ENCODE assay signal across 13 cellular contexts in the genomic region with DNA sequence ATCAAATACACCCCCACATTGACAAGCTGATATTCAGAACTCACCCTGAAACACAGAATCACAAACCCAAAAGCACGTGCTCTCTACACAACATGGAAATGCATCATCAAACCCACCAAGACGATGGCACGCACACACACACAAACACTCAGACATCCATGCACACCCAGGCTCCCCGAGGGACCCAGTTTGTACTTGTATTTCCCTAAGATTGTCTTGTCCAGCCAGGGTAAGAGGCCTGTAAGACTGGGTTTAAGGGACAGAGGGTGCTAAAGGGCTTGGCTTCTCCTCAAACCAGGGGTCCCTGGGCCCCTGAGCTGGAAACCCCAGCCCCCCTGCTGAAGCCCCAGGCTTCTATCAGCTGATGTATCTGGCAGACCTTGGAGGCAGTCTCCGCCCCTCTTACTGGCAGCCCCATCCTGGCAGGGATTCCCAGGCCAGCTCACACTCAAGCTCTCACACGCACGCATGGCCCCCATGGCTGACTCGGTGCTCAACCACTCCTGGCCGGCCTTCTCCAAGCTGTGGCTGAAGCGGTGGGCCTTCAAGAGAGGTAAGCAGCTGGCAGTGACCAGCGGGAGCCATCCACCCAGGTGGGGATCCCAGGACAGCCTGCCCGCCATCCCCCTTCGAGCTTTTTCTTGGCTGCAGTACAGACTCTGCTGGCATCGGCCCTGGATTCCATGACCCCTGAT. TPM values are rescaled to one million over a fixed set of nuclear protein-coding genes. Genes with fewer than 3 reads are reported as not detected.
DNase-seq lines count a peak whose midpoint lies in the region; ATAC-seq, FAIRE-seq and TF ChIP-seq lines count a peak whose summit lies in the region.
"Had no signal": no experiment of that assay in that cellular context is flagged by ENCODE, and none has a peak within 500 bp of the region (broad histone marks: within the 10 kb centered on the region; RNA-seq: fewer than 3 reads in every experiment).

No MANE protein-coding gene starts in this region.

- FAIRE-seq in kidney (lab: Jason Lieb, UNC): no peak
- FAIRE-seq: colon had no signal

- no peak overlapping the region for H3K4me3 Mint-ChIP-seq in activated naive CD4-positive, alpha-beta T cell treated with anti-CD3 and anti-CD28 coated beads, Interleukin-2, amount 10 ng/mL, durations not matched to agents 7 days and 5 days
- no peak overlapping the region for H3K4me3 Mint-ChIP-seq in activated naive CD8-positive, alpha-beta T cell treated with anti-CD3 and anti-CD28 coated beads, Interleukin-2, amount 50 U/mL, for 24 hours

- H3K4me3 ChIP-seq in kidney (ENCODE audit: low read length in 2 of 2): no peak overlapping the region
- H3K4me3 ChIP-seq in aorta (ENCODE audit: low read length in 2 of 2): no peak overlapping the region
- no peak overlapping the region for H3K4me3 ChIP-seq in breast epithelium
- H3K4me3 ChIP-seq: right atrium auricular region had no signal

- intact Hi-C loops in kidney (cut with DNase I) (no loop called here), aorta (cut with DNase I) (loop anchor here in 1 of 2 donors (2.0 to 10.0 kb wide), 3 partner anchors 180 to 442 kb away; a partner anchor contains a TSS), breast epithelium (cut with DNase I; ENCODE audit: low total_unique reads) (no loop called here)

- no peaks in the 10 kb centered on the region for H3K27me3 ChIP-seq in aorta (ENCODE audit: control insufficient read depth in 1 of 2, insufficient read depth in 2 of 2, low read length in 1 of 2)
- H3K27me3 ChIP-seq in breast epithelium: no peaks in the 10 kb centered on the region
- H3K27me3 ChIP-seq: right atrium auricular region had no signal

- in situ Hi-C loops in KBM-7 (cut with MboI; ENCODE audit: low pct_unique_long_range_greater_than_20kb, low sequenced_read_pairs): no loop called here

- DNase-seq in activated naive CD4-positive, alpha-beta T cell treated with anti-CD3 and anti-CD28 coated beads, Interleukin-2, amount 50 U/mL, for 72 hours (ENCODE audit: low spot score in 2 of 2): no peak
- no peak for DNase-seq in activated naive CD4-positive, alpha-beta T cell treated with anti-CD3 and anti-CD28 coated beads, Interleukin-2, amount 10 ng/mL, durations not matched to agents 7 days and 5 days
- DNase-seq in activated naive CD8-positive, alpha-beta T cell treated with anti-CD3 and anti-CD28 coated beads, Interleukin-2, amount 50 U/mL, for 24 hours: no peak
- DNase-seq in kidney (peak; percentile 68), aorta (peak in 1 of 2 donors; percentile 66), breast epithelium (ENCODE audit: low spot score in 2 of 2) (no peak), KBM-7 (no peak)
- DNase-seq: AML-193, glutamatergic neuron, NCI-H1092 had no signal

- no peak for TF ChIP-seq POLR2A in breast epithelium (IDR thresholded peaks at IDR 0.05)

- H3K27ac Mint-ChIP-seq in activated naive CD4-positive, alpha-beta T cell treated with anti-CD3 and anti-CD28 coated beads, Interleukin-2, amount 50 U/mL, for 72 hours: peak overlapping the region; percentile 63 to 78
- no peak overlapping the region for H3K27ac Mint-ChIP-seq in activated naive CD4-positive, alpha-beta T cell treated with anti-CD3 and anti-CD28 coated beads, Interleukin-2, amount 10 ng/mL, durations not matched to agents 7 days and 5 days
- peak overlapping the region; percentile 44 for H3K27ac Mint-ChIP-seq in activated naive CD8-positive, alpha-beta T cell treated with anti-CD3 and anti-CD28 coated beads, Interleukin-2, amount 50 U/mL, for 24 hours

- no peak for ATAC-seq in activated naive CD4-positive, alpha-beta T cell treated with anti-CD3 and anti-CD28 coated beads, Interleukin-2, amount 50 U/mL, for 72 hours
- ATAC-seq in activated naive CD8-positive, alpha-beta T cell treated with anti-CD3 and anti-CD28 coated beads, Interleukin-2, amount 50 U/mL, for 24 hours: no peak
- ATAC-seq in aorta (ENCODE audit: low FRiP score) (peak; percentile 45), GM19023 (IDR thresholded peaks at IDR 0.05; ENCODE audit: unreplicated experiment) (no peak)

- H3K9me3 Mint-ChIP-seq in activated naive CD4-positive, alpha-beta T cell treated with anti-CD3 and anti-CD28 coated beads, Interleukin-2, amount 50 U/mL, for 72 hours: peaks cover 11 to 14% of the 10 kb centered on the region in 2 donors
- peaks cover 12% of the 10 kb centered on the region for H3K9me3 Mint-ChIP-seq in activated naive CD4-positive, alpha-beta T cell treated with anti-CD3 and anti-CD28 coated beads, Interleukin-2, amount 10 ng/mL, durations not matched to agents 7 days and 5 days
- peaks cover 9% of the 10 kb centered on the region for H3K9me3 Mint-ChIP-seq in activated naive CD8-positive, alpha-beta T cell treated with anti-CD3 and anti-CD28 coated beads, Interleukin-2, amount 50 U/mL, for 24 hours

- H3K9ac ChIP-seq in kidney (ENCODE audit: low read length in 2 of 2): no peak overlapping the region

- TF ChIP-seq CTCF in kidney (IDR thresholded peaks at IDR 0.05; ENCODE audit: borderline replicate concordance, extremely low read depth, insufficient read depth): no peak
- no peak for TF ChIP-seq CTCF in breast epithelium (IDR thresholded peaks at IDR 0.05)

- H3K27me3 Mint-ChIP-seq in activated naive CD4-positive, alpha-beta T cell treated with anti-CD3 and anti-CD28 coated beads, Interleukin-2, amount 10 ng/mL, durations not matched to agents 7 days and 5 days: no peaks in the 10 kb centered on the region
- no peaks in the 10 kb centered on the region for H3K27me3 Mint-ChIP-seq in activated naive CD8-positive, alpha-beta T cell treated with anti-CD3 and anti-CD28 coated beads, Interleukin-2, amount 50 U/mL, for 24 hours

- H3K36me3 ChIP-seq in kidney (ENCODE audit: control insufficient read depth in 1 of 2, insufficient read depth in 2 of 2, low read length in 2 of 2) (no peaks in the 10 kb centered on the region), aorta (ENCODE audit: control insufficient read depth in 1 of 2, insufficient read depth in 2 of 2, low read length in 1 of 2) (no peaks in the 10 kb centered on the region), breast epithelium (no peaks in the 10 kb centered on the region)
- H3K36me3 ChIP-seq: right atrium auricular region had no signal

- H3K9me3 ChIP-seq in kidney (ENCODE audit: control insufficient read depth in 1 of 2, low read length in 2 of 2): peaks cover 0 to 4% of the 10 kb centered on the region in 2 donors
- no peaks in the 10 kb centered on the region for H3K9me3 ChIP-seq in aorta (ENCODE audit: control insufficient read depth, low read length)
- H3K9me3 ChIP-seq in breast epithelium: no peaks in the 10 kb centered on the region

- H3K4me1 Mint-ChIP-seq in activated naive CD4-positive, alpha-beta T cell treated with anti-CD3 and anti-CD28 coated beads, Interleukin-2, amount 10 ng/mL, durations not matched to agents 7 days and 5 days: peaks cover 54% of the 10 kb centered on the region
- H3K4me1 Mint-ChIP-seq in activated naive CD8-positive, alpha-beta T cell treated with anti-CD3 and anti-CD28 coated beads, Interleukin-2, amount 50 U/mL, for 24 hours: peaks cover 57% of the 10 kb centered on the region

- CTCF ChIA-PET in activated naive CD4-positive, alpha-beta T cell treated with anti-CD3 and anti-CD28 coated beads, Interleukin-2, amount 10 ng/mL, durations not matched to agents 7 days and 5 days (lab: Charles Lee): interaction anchor here (0.7 to 2.5 kb wide), 9 partner anchors 10 to 253 kb away, joined by 3 to 16 read pairs (median 4); no protein-coding TSS in a partner anchor

- WGBS in aorta, 2 donors: 50 to 61% methylated on average over 14 of the region's 14 CpGs

- H3K4me1 ChIP-seq in kidney (ENCODE audit: control insufficient read depth in 1 of 2, insufficient read depth in 1 of 2, low read depth in 1 of 2, low read length in 2 of 2): no peaks in the 10 kb centered on the region
- no peaks in the 10 kb centered on the region for H3K4me1 ChIP-seq in aorta (ENCODE audit: control insufficient read depth in 1 of 2, insufficient read depth in 2 of 2, low read length in 2 of 2)
- H3K4me1 ChIP-seq in breast epithelium: no peaks in the 10 kb centered on the region
- H3K4me1 ChIP-seq: right atrium auricular region had no signal

- no peak overlapping the region for H3K27ac ChIP-seq in kidney (ENCODE audit: low read depth in 2 of 2, low read length in 2 of 2)
- H3K27ac ChIP-seq in aorta (ENCODE audit: low read depth in 1 of 2, low read length in 2 of 2): no peak overlapping the region
- no peak overlapping the region for H3K27ac ChIP-seq in breast epithelium
- H3K27ac ChIP-seq: right atrium auricular region had no signal

- peaks cover 13 to 17% of the 10 kb centered on the region in 2 donors for H3K36me3 Mint-ChIP-seq in activated naive CD4-positive, alpha-beta T cell treated with anti-CD3 and anti-CD28 coated beads, Interleukin-2, amount 50 U/mL, for 72 hours
- peaks cover 64% of the 10 kb centered on the region for H3K36me3 Mint-ChIP-seq in activated naive CD4-positive, alpha-beta T cell treated with anti-CD3 and anti-CD28 coated beads, Interleukin-2, amount 10 ng/mL, durations not matched to agents 7 days and 5 days
- H3K36me3 Mint-ChIP-seq in activated naive CD8-positive, alpha-beta T cell treated with anti-CD3 and anti-CD28 coated beads, Interleukin-2, amount 50 U/mL, for 24 hours (ENCODE audit: low read depth): peaks cover 25% of the 10 kb centered on the region

RNA-seq across cellular contexts. Expression of a gene that starts 6.6 kb away (rescaled TPM):
- 10 to 100 TPM; 30.1 to 36.0 TPM for total RNA-seq in activated naive CD4-positive, alpha-beta T cell treated with anti-CD3 and anti-CD28 coated beads, Interleukin-2, amount 50 U/mL, for 72 hours
- total RNA-seq in kidney: 42.6 TPM
- polyA plus RNA-seq in kidney (ENCODE audit: insufficient read depth, low read depth, low replicate concordance): 18.5 TPM
- 10 to 100 TPM; 21.9 to 23.1 TPM for total RNA-seq in aorta
- 10 to 100 TPM in 1 of 2 donors, 1 to 10 TPM in 1; 8.3 to 10.6 TPM for polyA plus RNA-seq in aorta
- 10 to 100 TPM; 16.8 to 23.3 (median 22.9) TPM for total RNA-seq in breast epithelium
